1 cellular context compared by ENCODE assay signal in the genomic region with DNA sequence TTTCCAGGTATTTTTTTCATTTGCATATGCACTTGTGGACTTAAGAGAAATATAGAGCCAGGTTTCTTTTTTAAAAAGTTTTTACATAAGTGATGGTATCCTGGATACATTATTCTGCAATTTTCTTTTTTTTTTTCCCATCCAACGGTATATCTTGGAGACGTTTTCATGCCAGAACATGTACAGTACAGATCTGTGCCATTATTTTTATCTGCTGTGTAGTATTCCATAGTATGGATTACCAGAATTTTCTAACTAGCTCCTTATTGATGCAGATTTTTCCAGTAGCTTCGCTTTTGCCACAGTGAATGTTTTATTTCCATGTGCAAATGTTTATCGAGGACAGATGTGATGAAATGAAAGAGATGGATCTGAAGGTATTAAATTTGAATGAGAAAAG.
TF ChIP-seq lines count a peak whose summit lies in the region.

No MANE protein-coding gene starts in this region.

TF ChIP-seq in H1, 55 proteins besides CTCF, POLR2A, EP300 and RAD21:
- TF ChIP-seq ASH2L (IDR thresholded peaks at IDR 0.05; ENCODE audit: low read length) (no peak), GTF2F1 (IDR thresholded peaks at IDR 0.05; ENCODE audit: borderline replicate concordance, low read depth, low read length) (no peak), CHD1 (IDR thresholded peaks at IDR 0.05; ENCODE audit: low read depth, low read length) (no peak), KDM4A (IDR thresholded peaks at IDR 0.05; ENCODE audit: low read depth, low read length, severe bottlenecking) (no peak)
